In genomic region chr11:8671242-8671641, GRCh38 we compare ENCODE assay signal across 8 cellular contexts. TPM values are rescaled to one million over a fixed set of nuclear protein-coding genes. Genes with fewer than 3 reads are reported as not detected.
DNase-seq lines count a peak whose midpoint lies in the region; ATAC-seq and TF ChIP-seq lines count a peak whose summit lies in the region.

No MANE protein-coding gene starts in this region.

- no peaks in the 10 kb centered on the region for H3K9me3 Mint-ChIP-seq in nephron
- H3K9me3 Mint-ChIP-seq in natural killer cell: no peaks in the 10 kb centered on the region
- H3K9me3 Mint-ChIP-seq in activated CD8-positive, alpha-beta memory T cell treated with anti-CD3 and anti-CD28 coated beads, Interleukin-2, amount 10 ng/mL, durations not matched to agents 7 days and 5 days (ENCODE audit: low read depth): no peaks in the 10 kb centered on the region

- TF ChIP-seq POLR2A in esophagus squamous epithelium (IDR thresholded peaks at IDR 0.05): no peak

- 15 to 18% methylated on average over 4 of the region's 4 CpGs for WGBS in esophagus squamous epithelium, 2 donors

- peak overlapping the region; percentile 95 to 98 (median 96) for H3K27ac Mint-ChIP-seq in nephron
- H3K27ac Mint-ChIP-seq in natural killer cell: no peak overlapping the region
- H3K27ac Mint-ChIP-seq in activated CD8-positive, alpha-beta memory T cell treated with anti-CD3 and anti-CD28 coated beads, Interleukin-2, amount 10 ng/mL, durations not matched to agents 7 days and 5 days: no peak overlapping the region

- H3K36me3 Mint-ChIP-seq in nephron (ENCODE audit: low read depth) (peaks cover 10% of the 10 kb centered on the region), natural killer cell (peaks cover 15% of the 10 kb centered on the region)
- H3K36me3 Mint-ChIP-seq in activated CD8-positive, alpha-beta memory T cell treated with anti-CD3 and anti-CD28 coated beads, Interleukin-2, amount 10 ng/mL, durations not matched to agents 7 days and 5 days: peaks cover 36% of the 10 kb centered on the region

- peak overlapping the region in 2 of 3 experiments; percentile 48 to 49 for H3K4me3 Mint-ChIP-seq in nephron
- H3K4me3 Mint-ChIP-seq in natural killer cell: no peak overlapping the region
- no peak overlapping the region for H3K4me3 Mint-ChIP-seq in activated CD8-positive, alpha-beta memory T cell treated with anti-CD3 and anti-CD28 coated beads, Interleukin-2, amount 10 ng/mL, durations not matched to agents 7 days and 5 days

- H3K27ac ChIP-seq in esophagus squamous epithelium: peak overlapping the region; percentile 75 to 91 (median 87)

- H3K27me3 ChIP-seq in esophagus squamous epithelium: no peaks in the 10 kb centered on the region

- no peaks in the 10 kb centered on the region for H3K27me3 Mint-ChIP-seq in nephron (ENCODE audit: low read depth)
- H3K27me3 Mint-ChIP-seq in natural killer cell (ENCODE audit: low read depth in 2 of 2): no peaks in the 10 kb centered on the region
- H3K27me3 Mint-ChIP-seq in activated CD8-positive, alpha-beta memory T cell treated with anti-CD3 and anti-CD28 coated beads, Interleukin-2, amount 10 ng/mL, durations not matched to agents 7 days and 5 days: no peaks in the 10 kb centered on the region

- peaks cover 17% of the 10 kb centered on the region for H3K4me1 Mint-ChIP-seq in nephron
- no peaks in the 10 kb centered on the region for H3K4me1 Mint-ChIP-seq in natural killer cell
- peaks cover 10% of the 10 kb centered on the region for H3K4me1 Mint-ChIP-seq in activated CD8-positive, alpha-beta memory T cell treated with anti-CD3 and anti-CD28 coated beads, Interleukin-2, amount 10 ng/mL, durations not matched to agents 7 days and 5 days

- no peak for ATAC-seq in GM18870 (IDR thresholded peaks at IDR 0.05; ENCODE audit: unreplicated experiment)
- no peak for ATAC-seq in natural killer cell
- ATAC-seq in HG03196 (IDR thresholded peaks at IDR 0.05; ENCODE audit: unreplicated experiment): no peak
- ATAC-seq in activated CD8-positive, alpha-beta memory T cell treated with anti-CD3 and anti-CD28 coated beads, Interleukin-2, amount 10 ng/mL, durations not matched to agents 7 days and 5 days: no peak

- peaks cover 6 to 24% (median 19%) of the 10 kb centered on the region in 3 donors for H3K4me1 ChIP-seq in esophagus squamous epithelium

- H3K36me3 ChIP-seq in esophagus squamous epithelium: peaks cover 0 to 36% (median 0%) of the 10 kb centered on the region in 3 donors

- CTCF ChIA-PET in activated CD8-positive, alpha-beta memory T cell treated with anti-CD3 and anti-CD28 coated beads, Interleukin-2, amount 10 ng/mL, durations not matched to agents 7 days and 5 days (lab: Charles Lee): interaction anchor here (0.8 to 1.1 kb wide), 2 partner anchors 11 to 20 kb away, joined by 3 read pairs; partner anchors contain the start of gene TRIM66

- no peak for TF ChIP-seq CTCF in esophagus squamous epithelium (IDR thresholded peaks at IDR 0.05)
- TF ChIP-seq CTCF in nephron (IDR thresholded peaks at IDR 0.05; ENCODE audit: unreplicated experiment in 3 of 3): no peak
- no peak for TF ChIP-seq CTCF in natural killer cell (IDR thresholded peaks at IDR 0.05)

- no peak overlapping the region for H3K4me3 ChIP-seq in esophagus squamous epithelium

- peak; percentile 65 for DNase-seq in DMS 273 (lab: John Stamatoyannopoulos, UW; ENCODE audit: unreplicated experiment)
- no peak for DNase-seq in esophagus squamous epithelium (lab: John Stamatoyannopoulos, UW)
- DNase-seq in natural killer cell: no peak
- no peak for DNase-seq in activated CD8-positive, alpha-beta memory T cell treated with anti-CD3 and anti-CD28 coated beads, Interleukin-2, amount 10 ng/mL, durations not matched to agents 7 days and 5 days

- no peaks in the 10 kb centered on the region for H3K9me3 ChIP-seq in esophagus squamous epithelium

- intact Hi-C loops in esophagus squamous epithelium (cut with DNase I) (no loop called here), natural killer cell (cut with micrococcal nuclease) (no loop called here)

TF ChIP-seq in PFSK-1, 5 proteins besides CTCF, POLR2A, EP300 and RAD21:
- TF ChIP-seq SIN3A (IDR thresholded peaks at IDR 0.05; ENCODE audit: borderline replicate concordance, insufficient read depth, low read length) (no peak), REST (IDR thresholded peaks at IDR 0.05; ENCODE audit: insufficient read depth in 1 of 2, low read depth in 2 of 2, low read length in 2 of 2) (0 out of 4 replicates have a peak, but pooled peaks of 1 of the 2 experiments have one; percentile 9), POLR2AphosphoS5 (IDR thresholded peaks at IDR 0.05; ENCODE audit: low read depth, low read length) (0 out of 2 replicates have a peak, but pooled peaks have one; percentile 29)

RNA-seq across cellular contexts. Expression of gene TRIM66, which starts 11.2 kb away (rescaled TPM):
- polyA plus RNA-seq in PFSK-1 (2012; ENCODE audit: insufficient read length, low read depth): 10.7 TPM
- total RNA-seq in esophagus squamous epithelium: 1 to 10 TPM; 4.5 to 5.5 (median 4.8) TPM
- total RNA-seq in natural killer cell: 10 to 100 TPM; 13.7 to 24.4 (median 14.3) TPM
- total RNA-seq in activated CD8-positive, alpha-beta memory T cell treated with anti-CD3 and anti-CD28 coated beads, Interleukin-2, amount 10 ng/mL, durations not matched to agents 7 days and 5 days: 10 to 100 TPM; 32.1 to 42.4 TPM

RNA-seq across cellular contexts. Expression of gene RPL27A, which starts 11.3 kb away (rescaled TPM):
- polyA plus RNA-seq in PFSK-1 (2012; ENCODE audit: insufficient read length, low read depth): 2,858 TPM
- total RNA-seq in esophagus squamous epithelium (1,000 to 10,000 TPM in 3 of 4 donors, 100 to 1,000 TPM in 1; 921 to 1,566 (median 1,106) TPM), natural killer cell (1,000 to 10,000 TPM in 1 of 3 donors, 100 to 1,000 TPM in 2; 672 to 1,208 (median 807) TPM)
- total RNA-seq in activated CD8-positive, alpha-beta memory T cell treated with anti-CD3 and anti-CD28 coated beads, Interleukin-2, amount 10 ng/mL, durations not matched to agents 7 days and 5 days: 100 to 1,000 TPM; 715 to 800 TPM

Comparison
In these comparisons a context has a peak if more than half of its experiments do, and no peak if none do; other contexts are left out.
1. H3K27ac Mint-ChIP-seq: peak in nephron (3 of 3); none in natural killer cell (0 of 2) and activated CD8-positive, alpha-beta memory T cell treated with anti-CD3 and anti-CD28 coated beads, Interleukin-2, amount 10 ng/mL, durations not matched to agents 7 days and 5 days (single experiment).
2. H3K4me3 Mint-ChIP-seq: peak in nephron (2 of 3); none in natural killer cell (single experiment) and activated CD8-positive, alpha-beta memory T cell treated with anti-CD3 and anti-CD28 coated beads, Interleukin-2, amount 10 ng/mL, durations not matched to agents 7 days and 5 days (single experiment).